Comparison of ENCODE assay signal across 21 cellular contexts in genomic region chr3:124636101-124636862, GRCh38.
DNase-seq lines count a peak whose midpoint lies in the region; ATAC-seq and TF ChIP-seq lines count a peak whose summit lies in the region.
"Had no signal": no experiment of that assay in that cellular context is flagged by ENCODE, and none has a peak within 500 bp of the region (broad histone marks: within the 10 kb centered on the region; RNA-seq: fewer than 3 reads in every experiment).

No MANE protein-coding gene starts in this region.

- H3K4me1 Mint-ChIP-seq in neural progenitor cell, result peaks cover 2% of the 10 kb centered on the region

- H3K36me3 Mint-ChIP-seq in neural progenitor cell, result peaks cover 9% of the 10 kb centered on the region

- H3K4me3 ChIP-seq in Panc1 (ENCODE audit: low read depth in 2 of 2, low read length in 2 of 2) (no peak overlapping the region), iPS-20b (ENCODE audit: low read length) (no peak overlapping the region), neural progenitor cell (no peak overlapping the region)
- H3K4me3 ChIP-seq: ascending aorta, vagina had no signal

- no TSS peak for BruUV-seq in Panc1 (replicated peaks; lab: Mats Ljungman, UMichigan)

- H3K9ac ChIP-seq in iPS-20b (ENCODE audit: low read depth, low read length) (0 out of 2 replicates have a peak overlapping the region, but pooled peaks have one; percentile 4), neural progenitor cell (no peak overlapping the region)

- H3K36me3 ChIP-seq in Panc1 (ENCODE audit: control insufficient read depth, insufficient read depth, low read length) (no peaks in the 10 kb centered on the region), iPS-20b (ENCODE audit: insufficient read depth, low read depth, low read length) (no peaks in the 10 kb centered on the region), neural progenitor cell (no peaks in the 10 kb centered on the region)
- H3K36me3 ChIP-seq: vagina had no signal

- DNase-seq in GDM1 (lab: John Stamatoyannopoulos, UW) (peak; percentile 34), Panc1 (ENCODE audit: low read depth, low spot score) (no peak), neural progenitor cell (ENCODE audit: low spot score) (no peak), NCI-H2196 treated with DMSO at 0.1 percent for 48 hours (lab: John Stamatoyannopoulos, UW; ENCODE audit: unreplicated experiment) (no peak), A172 (ENCODE audit: low spot score) (no peak)
- DNase-seq in stimulated activated CD4-positive, alpha-beta T cell treated with anti-CD3 and anti-CD28 coated beads, Interleukin-1b, Interleukin-23, amount 100 ng/mL, for 48 hours, result no peak
- DNase-seq: activated CD4-positive, alpha-beta T cell treated with anti-CD3 and anti-CD28 coated beads for 1 hour; activated CD8-positive, alpha-beta memory T cell treated with anti-CD3 and anti-CD28 coated beads, Interleukin-2, amount 50 U/mL, for 48 hours; activated gamma-delta T cell treated with Interleukin-2 at 50 U/mL for 16 hours; EL; foreskin keratinocyte; IMR-90; left ventricle myocardium superior; NCI-H2081; NCI-H524 treated with DMSO at 0.1 percent for 48 hours; right cardiac atrium had no signal

- H3K9me3 ChIP-seq in Panc1 (ENCODE audit: control insufficient read depth, insufficient read depth, low read depth, low read length) (no peaks in the 10 kb centered on the region), iPS-20b (ENCODE audit: insufficient read depth, low read depth, low read length) (no peaks in the 10 kb centered on the region), neural progenitor cell (ENCODE audit: low read depth) (no peaks in the 10 kb centered on the region)
- H3K9me3 ChIP-seq: ascending aorta, vagina had no signal

- no peaks in the 10 kb centered on the region for H3K27me3 Mint-ChIP-seq in neural progenitor cell (ENCODE audit: insufficient read depth, low read depth)

- no peak overlapping the region for H3K4me3 Mint-ChIP-seq in neural progenitor cell
- H3K4me3 Mint-ChIP-seq: neural crest cell had no signal

- POLR2A ChIA-PET in Panc1 (lab: Charles Lee), result no interaction called here

- intact Hi-C loops in Panc1 (cut with micrococcal nuclease; ENCODE audit: unreplicated experiment), result no loop called here

- H3F3A ChIP-seq in neural progenitor cell (ENCODE audit: low read depth), result no peaks in the 10 kb centered on the region

- no peaks in the 10 kb centered on the region for H4K20me1 ChIP-seq in neural progenitor cell (ENCODE audit: low read depth)

- ATAC-seq in Panc1 (no peak), HG03025 (IDR thresholded peaks at IDR 0.05; ENCODE audit: low FRiP score, unreplicated experiment) (no peak)
- ATAC-seq: foreskin keratinocyte had no signal

- in situ Hi-C loops in Panc1 (cut with HindIII; ENCODE audit: low pct_unique_long_range_greater_than_20kb, low sequenced_read_pairs), result no loop called here

- no peak overlapping the region for H3K27ac Mint-ChIP-seq in neural progenitor cell

- TF ChIP-seq CTCF in Panc1 (IDR thresholded peaks at IDR 0.05) (peak; percentile 7; the same call in 1 of the 2 replicates), neural progenitor cell (IDR thresholded peaks at IDR 0.05) (peak; percentile 5)

- H3K27me3 ChIP-seq in Panc1 (ENCODE audit: control insufficient read depth, insufficient read depth, low read length) (peaks cover 34% of the 10 kb centered on the region), iPS-20b (ENCODE audit: insufficient read depth, low read length) (no peaks in the 10 kb centered on the region), neural progenitor cell (no peaks in the 10 kb centered on the region)
- H3K27me3 ChIP-seq: ascending aorta, vagina had no signal

- no peak overlapping the region for H3K4me2 ChIP-seq in neural progenitor cell

- no peak overlapping the region for H3K27ac ChIP-seq in Panc1 (ENCODE audit: low read length)
- H3K27ac ChIP-seq in iPS-20b (ENCODE audit: low read length), result no peak overlapping the region
- H3K27ac ChIP-seq in neural progenitor cell, result no peak overlapping the region
- H3K27ac ChIP-seq: ascending aorta, foreskin keratinocyte, vagina had no signal

- CTCF ChIA-PET in Panc1 (lab: Charles Lee), result no interaction called here

- H3K9me3 Mint-ChIP-seq in neural progenitor cell, result no peaks in the 10 kb centered on the region
- H3K9me3 Mint-ChIP-seq: neural crest cell had no signal

- H3K4me1 ChIP-seq in Panc1 (ENCODE audit: control insufficient read depth, insufficient read depth, low read length) (no peaks in the 10 kb centered on the region), iPS-20b (ENCODE audit: insufficient read depth, low read length) (peaks cover 34% of the 10 kb centered on the region), neural progenitor cell (peaks cover 3% of the 10 kb centered on the region)
- H3K4me1 ChIP-seq: ascending aorta, foreskin keratinocyte, vagina had no signal

- no peak overlapping the region for H2AFZ ChIP-seq in neural progenitor cell (replicated peaks)

- H3K79me2 ChIP-seq in neural progenitor cell (ENCODE audit: low read depth), result no peaks in the 10 kb centered on the region
